Comparison of ENCODE assay signal across 13 cellular contexts in the genomic region with DNA sequence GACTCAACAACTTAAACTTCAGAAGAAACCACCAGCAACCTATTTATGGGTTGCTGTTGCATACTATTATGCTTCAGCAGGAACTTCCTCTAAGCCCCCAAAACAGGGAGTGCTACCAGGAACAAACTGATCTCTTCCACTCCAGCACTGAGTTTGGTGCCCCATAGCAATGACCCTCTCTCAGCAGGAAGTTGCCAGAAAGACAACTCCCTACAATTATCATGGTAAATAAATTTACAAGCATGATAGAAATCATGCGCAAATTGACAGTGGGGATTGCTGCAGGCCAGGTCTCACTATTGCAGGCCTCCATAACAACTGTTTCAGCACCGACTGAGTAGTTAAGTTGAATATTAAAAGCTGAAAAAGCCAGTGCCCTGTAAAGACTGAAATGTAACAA.
"Had no signal": no experiment of that assay in that cellular context is flagged by ENCODE, and none has a peak within 500 bp of the region (broad histone marks: within the 10 kb centered on the region; RNA-seq: fewer than 3 reads in every experiment).

No MANE protein-coding gene starts in this region.

- DNase-seq: activated CD4-positive, CD25-positive, alpha-beta regulatory T cell treated with anti-CD3 and anti-CD28 coated beads, Interleukin-2, amount 50 U/mL, for 72 hours; activated CD8-positive, alpha-beta memory T cell treated with anti-CD3 and anti-CD28 coated beads for 24 hours; activated effector memory CD4-positive, alpha-beta T cell treated with anti-CD3 and anti-CD28 coated beads, Interleukin-2, amount 50 U/mL, for 16 hours; activated naive CD4-positive, alpha-beta T cell treated with anti-CD3 and anti-CD28 coated beads, Interleukin-2, amount 50 U/mL, for 16 hours; activated T-cell treated with anti-CD3 and anti-CD28 coated beads, Interleukin-2, amount 50 U/mL, for 72 hours; aorta; brain microvascular endothelial cell; central memory CD4-positive, alpha-beta T cell; foreskin keratinocyte; head of caudate nucleus; left ventricle myocardium superior; stimulated activated naive B cell treated with anti-CD40 and anti-IgM and Interleukin-4, amounts not matched to agents 10 μg/mL and 1 μg/mL and 100 μg/mL, for 72 hours; T-helper 9 cell had no signal

- H3K27me3 ChIP-seq: brain microvascular endothelial cell, foreskin keratinocyte had no signal

- H3K27ac ChIP-seq: brain microvascular endothelial cell, foreskin keratinocyte had no signal

- H3K36me3 ChIP-seq: brain microvascular endothelial cell had no signal

- H3K4me1 ChIP-seq: foreskin keratinocyte had no signal

- ATAC-seq: activated T-cell treated with anti-CD3 and anti-CD28 coated beads, Interleukin-2, amount 50 U/mL, for 72 hours; foreskin keratinocyte; left ventricle myocardium superior; stimulated activated naive B cell treated with anti-CD40 and anti-IgM and Interleukin-4, amounts not matched to agents 10 μg/mL and 1 μg/mL and 100 μg/mL, for 72 hours had no signal
